Comparison of ENCODE assay signal across 8 cellular contexts in the genomic region with DNA sequence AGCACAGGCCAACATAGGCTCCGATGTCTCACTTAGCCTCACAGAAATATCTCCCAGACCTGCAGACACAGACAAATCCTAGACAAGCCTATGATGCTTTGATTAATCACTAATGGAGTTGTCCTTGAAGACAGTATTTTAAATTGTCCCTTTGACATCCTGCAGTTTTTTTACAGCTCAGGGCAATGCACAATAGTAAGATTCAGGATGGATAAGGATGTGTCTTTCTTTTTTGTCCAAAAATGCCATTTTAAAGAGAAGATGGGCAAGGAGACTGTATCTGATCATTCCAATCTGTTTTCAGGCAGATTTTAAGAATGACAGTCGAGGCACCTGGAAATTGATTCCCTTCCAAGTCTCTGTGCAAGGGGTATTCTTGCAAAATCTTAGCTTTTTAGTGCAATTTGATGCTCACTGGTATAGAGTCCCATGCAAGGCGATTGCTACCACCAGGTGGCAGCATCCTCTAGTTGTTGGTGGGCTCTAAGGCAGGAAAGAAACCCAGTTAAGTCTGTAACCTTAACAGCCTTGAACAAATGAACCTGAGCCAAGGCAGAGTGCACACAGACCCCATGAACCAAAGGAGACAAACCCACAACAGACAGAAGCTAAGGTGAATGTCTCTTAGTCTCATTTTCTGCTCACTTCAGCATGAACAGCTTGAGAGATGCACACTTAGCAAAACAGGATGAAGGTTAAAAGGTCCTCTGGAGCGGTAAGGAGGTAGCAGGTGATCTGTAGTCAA. TPM values are rescaled to one million over a fixed set of nuclear protein-coding genes. Genes with fewer than 3 reads are reported as not detected.
DNase-seq lines count a peak whose midpoint lies in the region; ATAC-seq and TF ChIP-seq lines count a peak whose summit lies in the region.

No MANE protein-coding gene starts in this region.

- POLR2A ChIA-PET in activated CD4-positive, alpha-beta T cell treated with anti-CD3 and anti-CD28 coated beads, Interleukin-2, amount 10 ng/mL, durations not matched to agents 7 days and 5 days (lab: Charles Lee), result no interaction called here

- peak; percentile 52 to 76 for DNase-seq in NCI-H524 (lab: John Stamatoyannopoulos, UW)
- DNase-seq in activated CD4-positive, alpha-beta T cell treated with anti-CD3 and anti-CD28 coated beads, Interleukin-2, amount 10 ng/mL, durations not matched to agents 7 days and 5 days, result peak; percentile 83
- peak; percentile 86 for DNase-seq in dermis blood vessel endothelial cell
- peak; percentile 76 for DNase-seq in lower lobe of right lung
- peak; percentile 38 for DNase-seq in stimulated activated CD8-positive, alpha-beta memory T cell treated with anti-CD3 and anti-CD28 coated beads, Interleukin-12 subunit alpha, Interleukin-12 subunit beta, amount 100 ng/mL, for 24 hours (ENCODE audit: extremely low read depth)

- H3K27ac Mint-ChIP-seq in activated CD4-positive, alpha-beta T cell treated with anti-CD3 and anti-CD28 coated beads, Interleukin-2, amount 10 ng/mL, durations not matched to agents 7 days and 5 days, result peak overlapping the region; percentile 27

- H3K27me3 Mint-ChIP-seq in activated CD4-positive, alpha-beta T cell treated with anti-CD3 and anti-CD28 coated beads, Interleukin-2, amount 10 ng/mL, durations not matched to agents 7 days and 5 days, result no peaks in the 10 kb centered on the region

- H3K4me1 ChIP-seq in lower lobe of right lung, result no peaks in the 10 kb centered on the region

- H3K27me3 ChIP-seq in lower lobe of right lung (ENCODE audit: low read depth), result no peaks in the 10 kb centered on the region

- H3K9me3 ChIP-seq in lower lobe of right lung, result no peaks in the 10 kb centered on the region

- H3K4me1 Mint-ChIP-seq in activated CD4-positive, alpha-beta T cell treated with anti-CD3 and anti-CD28 coated beads, Interleukin-2, amount 10 ng/mL, durations not matched to agents 7 days and 5 days, result peaks cover 10% of the 10 kb centered on the region

- no peak overlapping the region for H3K4me3 ChIP-seq in lower lobe of right lung

- CTCF ChIA-PET in activated CD4-positive, alpha-beta T cell treated with anti-CD3 and anti-CD28 coated beads, Interleukin-2, amount 10 ng/mL, durations not matched to agents 7 days and 5 days (lab: Charles Lee), result interaction anchor here (0.9 to 1.8 kb wide), 11 partner anchors 8 to 473 kb away, joined by 3 to 7 read pairs (median 4); no protein-coding TSS in a partner anchor

- no peak overlapping the region for H3K4me3 Mint-ChIP-seq in activated CD4-positive, alpha-beta T cell treated with anti-CD3 and anti-CD28 coated beads, Interleukin-2, amount 10 ng/mL, durations not matched to agents 7 days and 5 days

- no peaks in the 10 kb centered on the region for H3K9me3 Mint-ChIP-seq in activated CD4-positive, alpha-beta T cell treated with anti-CD3 and anti-CD28 coated beads, Interleukin-2, amount 10 ng/mL, durations not matched to agents 7 days and 5 days

- H3K36me3 ChIP-seq in lower lobe of right lung, result no peaks in the 10 kb centered on the region

- TF ChIP-seq CTCF in GM12873 (IDR thresholded peaks at IDR 0.05; ENCODE audit: insufficient read depth, low read depth, low read length, missing control alignments), result peak; percentile 92
- TF ChIP-seq CTCF in lower lobe of right lung (IDR thresholded peaks at IDR 0.05), result peak; percentile 90

- no peak overlapping the region for H3K27ac ChIP-seq in lower lobe of right lung

- intact Hi-C loops in lower lobe of right lung (cut with DNase I), result no loop called here

- ATAC-seq in HG03108 (IDR thresholded peaks at IDR 0.05; ENCODE audit: unreplicated experiment) (peak; percentile 61), lower lobe of right lung (peak; percentile 83 to 85), GM18858 (IDR thresholded peaks at IDR 0.05; ENCODE audit: unreplicated experiment) (no peak)

- H3K36me3 Mint-ChIP-seq in activated CD4-positive, alpha-beta T cell treated with anti-CD3 and anti-CD28 coated beads, Interleukin-2, amount 10 ng/mL, durations not matched to agents 7 days and 5 days (ENCODE audit: low read depth), result no peaks in the 10 kb centered on the region

RNA-seq across cellular contexts. Expression of a gene that starts 51.2 kb away (rescaled TPM):
- under 1 TPM; 0.40 to 0.55 TPM for total RNA-seq in activated CD4-positive, alpha-beta T cell treated with anti-CD3 and anti-CD28 coated beads, Interleukin-2, amount 10 ng/mL, durations not matched to agents 7 days and 5 days
- total RNA-seq in dermis blood vessel endothelial cell, result 0.47 and 0.51 TPM in 2 replicates
- total RNA-seq in lower lobe of right lung, result 0.30 TPM
